In the genomic region with DNA sequence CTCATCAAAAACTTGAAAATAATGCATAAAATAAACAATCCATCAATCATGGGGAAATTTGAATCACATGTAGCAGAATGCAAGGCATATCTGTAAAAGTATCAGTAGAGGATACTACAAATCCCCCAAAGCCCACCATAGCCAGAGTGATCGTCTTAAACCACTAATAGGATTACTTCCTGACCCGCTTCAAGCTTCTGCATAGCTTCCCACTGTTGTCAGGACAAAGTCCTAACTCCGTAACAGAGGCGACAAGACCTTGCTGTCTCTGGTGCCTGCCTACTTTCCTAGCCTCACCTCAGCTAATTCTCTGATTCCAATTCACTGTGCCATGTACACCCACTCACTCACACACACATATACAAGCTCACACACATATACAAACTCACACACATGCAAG, we compare ENCODE assay signal across 19 cellular contexts.
DNase-seq lines count a peak whose midpoint lies in the region; FAIRE-seq and TF ChIP-seq lines count a peak whose summit lies in the region.
"Had no signal": no experiment of that assay in that cellular context is flagged by ENCODE, and none has a peak within 500 bp of the region (broad histone marks: within the 10 kb centered on the region; RNA-seq: fewer than 3 reads in every experiment).

No MANE protein-coding gene starts in this region.

- DNase-seq in D721Med (ENCODE audit: insufficient read length, low spot score): peak; percentile 18
- DNase-seq in ascending aorta (ENCODE audit: low spot score in 2 of 2): no peak
- DNase-seq in endodermal cell: no peak
- no peak for DNase-seq in suprapubic skin (ENCODE audit: low spot score in 2 of 2)
- DNase-seq in osteocyte (ENCODE audit: extremely low spot score, unreplicated experiment): no peak
- no peak for DNase-seq in AG08396 (ENCODE audit: low spot score)
- no peak for DNase-seq in uterus
- DNase-seq: DMS79, KBM-7, MM.1S, NCI-H1092, NCI-H146, NCI-H2029, NCI-H345, OCI-M1 had no signal

- H3K36me3 Mint-ChIP-seq in endodermal cell (ENCODE audit: low read depth): no peaks in the 10 kb centered on the region
- no peaks in the 10 kb centered on the region for H3K36me3 Mint-ChIP-seq in osteocyte (ENCODE audit: unreplicated experiment)

- peaks cover 2 to 18% of the 10 kb centered on the region in 2 donors for H3K4me1 ChIP-seq in ascending aorta
- peaks cover 8% of the 10 kb centered on the region for H3K4me1 ChIP-seq in endodermal cell (ENCODE audit: control insufficient read depth, insufficient read depth, low read length)
- peaks cover 21% of the 10 kb centered on the region for H3K4me1 ChIP-seq in suprapubic skin
- H3K4me1 ChIP-seq in uterus: no peaks in the 10 kb centered on the region
- H3K4me1 ChIP-seq: HAP-1, SJSA1 had no signal

- no peak overlapping the region for H3K4me3 Mint-ChIP-seq in endodermal cell
- H3K4me3 Mint-ChIP-seq in osteocyte (ENCODE audit: unreplicated experiment): no peak overlapping the region

- peak overlapping the region; percentile 36 to 58 for H3K27ac ChIP-seq in ascending aorta
- H3K27ac ChIP-seq in endodermal cell (ENCODE audit: low read depth, low read length): no peak overlapping the region
- peak overlapping the region; percentile 15 for H3K27ac ChIP-seq in suprapubic skin
- no peak overlapping the region for H3K27ac ChIP-seq in uterus
- H3K27ac ChIP-seq: C4-2B, HL-60, SJSA1 had no signal

- intact Hi-C loops in ascending aorta (cut with DNase I): no loop called here
- intact Hi-C loops in uterus (cut with DNase I; ENCODE audit: low total_unique reads): no loop called here

- FAIRE-seq in D721Med (lab: Jason Lieb, UNC): peak; percentile 56

- TF ChIP-seq CTCF in D721Med (IDR thresholded peaks at IDR 0.05; ENCODE audit: insufficient read depth, missing control alignments) (no peak), ascending aorta (IDR thresholded peaks at IDR 0.05) (no peak), endodermal cell (conservative IDR thresholded peaks at IDR 0.05) (no peak), suprapubic skin (IDR thresholded peaks at IDR 0.05) (no peak), osteocyte (IDR thresholded peaks at IDR 0.05) (no peak), uterus (IDR thresholded peaks at IDR 0.05) (no peak)

- H3K27me3 Mint-ChIP-seq in endodermal cell (ENCODE audit: insufficient read depth): peaks cover 10% of the 10 kb centered on the region
- H3K27me3 Mint-ChIP-seq in osteocyte (ENCODE audit: unreplicated experiment): no peaks in the 10 kb centered on the region

- H3K36me3 ChIP-seq in ascending aorta (no peaks in the 10 kb centered on the region), endodermal cell (ENCODE audit: control insufficient read depth, insufficient read depth, low read length) (no peaks in the 10 kb centered on the region), suprapubic skin (no peaks in the 10 kb centered on the region), uterus (no peaks in the 10 kb centered on the region)
- H3K36me3 ChIP-seq: HAP-1, SJSA1 had no signal

- peak overlapping the region; percentile 78 for H3K27ac Mint-ChIP-seq in endodermal cell
- H3K27ac Mint-ChIP-seq in osteocyte (ENCODE audit: unreplicated experiment): no peak overlapping the region

- no peaks in the 10 kb centered on the region for H3K9me3 Mint-ChIP-seq in endodermal cell
- H3K9me3 Mint-ChIP-seq in osteocyte (ENCODE audit: unreplicated experiment): no peaks in the 10 kb centered on the region

- H3K27me3 ChIP-seq in ascending aorta: no peaks in the 10 kb centered on the region
- H3K27me3 ChIP-seq in endodermal cell (ENCODE audit: control insufficient read depth, insufficient read depth, low read length, poor library complexity, severe bottlenecking): peaks cover 13% of the 10 kb centered on the region
- no peaks in the 10 kb centered on the region for H3K27me3 ChIP-seq in suprapubic skin
- H3K27me3 ChIP-seq in uterus: no peaks in the 10 kb centered on the region
- H3K27me3 ChIP-seq: SJSA1 had no signal

- TF ChIP-seq POLR2A in suprapubic skin (IDR thresholded peaks at IDR 0.05): no peak
- TF ChIP-seq POLR2A in uterus (IDR thresholded peaks at IDR 0.05): no peak

- H3K4me3 ChIP-seq in ascending aorta: no peak overlapping the region
- H3K4me3 ChIP-seq in endodermal cell (ENCODE audit: low read length): no peak overlapping the region
- no peak overlapping the region for H3K4me3 ChIP-seq in suprapubic skin
- no peak overlapping the region for H3K4me3 ChIP-seq in uterus
- H3K4me3 ChIP-seq: HAP-1, SJSA1 had no signal

- WGBS in endodermal cell (ENCODE audit: insufficient coverage in 1 of 2, insufficient read length in 1 of 2), 2 experiments: 40% methylated on average over 4 of the region's 4 CpGs; no CpG with 5 or more reads in 1 of the 2 experiments
- WGBS in suprapubic skin: 93% methylated on average over 4 of the region's 4 CpGs

- H3K9me3 ChIP-seq in ascending aorta (no peaks in the 10 kb centered on the region), endodermal cell (ENCODE audit: control insufficient read depth, low read length) (no peaks in the 10 kb centered on the region), suprapubic skin (no peaks in the 10 kb centered on the region), uterus (no peaks in the 10 kb centered on the region)
- H3K9me3 ChIP-seq: HAP-1, SJSA1 had no signal

- peaks cover 36% of the 10 kb centered on the region for H3K4me1 Mint-ChIP-seq in endodermal cell
- peaks cover 19% of the 10 kb centered on the region for H3K4me1 Mint-ChIP-seq in osteocyte (ENCODE audit: unreplicated experiment)

- no peak for TF ChIP-seq EP300 in suprapubic skin (IDR thresholded peaks at IDR 0.05)

- H3K9ac ChIP-seq in endodermal cell (ENCODE audit: extremely low read depth, low read length, poor library complexity, severe bottlenecking): no peak overlapping the region

Comparison
In these comparisons a context has a peak if more than half of its experiments do, and no peak if none do; other contexts are left out.
1. H3K27ac ChIP-seq: peak in ascending aorta (2 of 2) and suprapubic skin (single experiment); none in endodermal cell (single experiment) and uterus (0 of 2).